14 cellular contexts compared by ENCODE assay signal in genomic region chr7:106215868-106216516, GRCh38.
A peak's percentile ranks its signal among the peaks of the same experiment; 100 is the strongest.
DNase-seq lines count a peak whose midpoint lies in the region; ATAC-seq, FAIRE-seq and TF ChIP-seq lines count a peak whose summit lies in the region.
"Had no signal": no experiment of that assay in that cellular context is flagged by ENCODE, and none has a peak within 500 bp of the region (broad histone marks: within the 10 kb centered on the region; RNA-seq: fewer than 3 reads in every experiment).

No MANE protein-coding gene starts in this region.

- no peak overlapping the region for H3K4me3 Mint-ChIP-seq in activated CD8-positive, alpha-beta memory T cell treated with anti-CD3 and anti-CD28 coated beads, Interleukin-2, amount 10 ng/mL, durations not matched to agents 7 days and 5 days
- H3K4me3 Mint-ChIP-seq: activated CD4-positive, alpha-beta memory T cell treated with anti-CD3 and anti-CD28 coated beads, Interleukin-2, amount 10 ng/mL, durations not matched to agents 7 days and 5 days; central memory CD8-positive, alpha-beta T cell had no signal

- H3K36me3 Mint-ChIP-seq in activated CD8-positive, alpha-beta memory T cell treated with anti-CD3 and anti-CD28 coated beads, Interleukin-2, amount 10 ng/mL, durations not matched to agents 7 days and 5 days, result peaks cover 4% of the 10 kb centered on the region

- H3K27me3 ChIP-seq in left ventricle myocardium inferior (ENCODE audit: low read depth), result no peaks in the 10 kb centered on the region
- no peaks in the 10 kb centered on the region for H3K27me3 ChIP-seq in esophagus muscularis mucosa
- H3K27me3 ChIP-seq in pancreas, result no peaks in the 10 kb centered on the region
- H3K27me3 ChIP-seq in uterus, result no peaks in the 10 kb centered on the region

- no peak for ATAC-seq in left ventricle myocardium superior
- no peak for ATAC-seq in pancreas
- ATAC-seq in GM18502 (IDR thresholded peaks at IDR 0.05; ENCODE audit: poor library complexity, unreplicated experiment), result no peak
- no peak for ATAC-seq in activated CD8-positive, alpha-beta memory T cell treated with anti-CD3 and anti-CD28 coated beads, Interleukin-2, amount 10 ng/mL, durations not matched to agents 7 days and 5 days

- CTCF ChIA-PET in activated CD8-positive, alpha-beta memory T cell treated with anti-CD3 and anti-CD28 coated beads, Interleukin-2, amount 10 ng/mL, durations not matched to agents 7 days and 5 days (lab: Charles Lee), result no interaction called here

- TF ChIP-seq POLR2A in esophagus muscularis mucosa (IDR thresholded peaks at IDR 0.05; ENCODE audit: low read depth) (no peak), uterus (IDR thresholded peaks at IDR 0.05) (no peak)

- peaks cover 45% of the 10 kb centered on the region for H3K4me1 ChIP-seq in left ventricle myocardium inferior
- H3K4me1 ChIP-seq in esophagus muscularis mucosa, result peaks cover 28 to 37% (median 35%) of the 10 kb centered on the region in 4 donors
- H3K4me1 ChIP-seq in pancreas, result peaks cover 12 to 18% (median 15%) of the 10 kb centered on the region in 3 donors
- peaks cover 0 to 6% of the 10 kb centered on the region in 2 donors for H3K4me1 ChIP-seq in uterus

- TF ChIP-seq EP300 in esophagus muscularis mucosa (IDR thresholded peaks at IDR 0.05), result no peak

- H3K27ac Mint-ChIP-seq in activated CD8-positive, alpha-beta memory T cell treated with anti-CD3 and anti-CD28 coated beads, Interleukin-2, amount 10 ng/mL, durations not matched to agents 7 days and 5 days, result no peak overlapping the region
- H3K27ac Mint-ChIP-seq: activated CD4-positive, alpha-beta memory T cell treated with anti-CD3 and anti-CD28 coated beads, Interleukin-2, amount 10 ng/mL, durations not matched to agents 7 days and 5 days had no signal

- no peak for FAIRE-seq in pancreas (lab: Jason Lieb, UNC)

- H3K9me3 Mint-ChIP-seq in activated CD8-positive, alpha-beta memory T cell treated with anti-CD3 and anti-CD28 coated beads, Interleukin-2, amount 10 ng/mL, durations not matched to agents 7 days and 5 days (ENCODE audit: low read depth), result no peaks in the 10 kb centered on the region
- H3K9me3 Mint-ChIP-seq: activated CD4-positive, alpha-beta memory T cell treated with anti-CD3 and anti-CD28 coated beads, Interleukin-2, amount 10 ng/mL, durations not matched to agents 7 days and 5 days; central memory CD8-positive, alpha-beta T cell had no signal

- TF ChIP-seq CTCF in left ventricle myocardium inferior (IDR thresholded peaks at IDR 0.05; ENCODE audit: borderline replicate concordance) (no peak), esophagus muscularis mucosa (IDR thresholded peaks at IDR 0.05) (no peak), pancreas (IDR thresholded peaks at IDR 0.05) (no peak), uterus (IDR thresholded peaks at IDR 0.05) (no peak)

- peaks cover 50% of the 10 kb centered on the region for H3K27me3 Mint-ChIP-seq in activated CD8-positive, alpha-beta memory T cell treated with anti-CD3 and anti-CD28 coated beads, Interleukin-2, amount 10 ng/mL, durations not matched to agents 7 days and 5 days

- peaks cover 6% of the 10 kb centered on the region for H3K4me1 Mint-ChIP-seq in activated CD8-positive, alpha-beta memory T cell treated with anti-CD3 and anti-CD28 coated beads, Interleukin-2, amount 10 ng/mL, durations not matched to agents 7 days and 5 days
- H3K4me1 Mint-ChIP-seq: activated CD4-positive, alpha-beta memory T cell treated with anti-CD3 and anti-CD28 coated beads, Interleukin-2, amount 10 ng/mL, durations not matched to agents 7 days and 5 days; central memory CD8-positive, alpha-beta T cell had no signal

- 56% methylated on average over 8 of the region's 8 CpGs for WGBS in esophagus muscularis mucosa
- WGBS in pancreas, 2 donors, result 82 to 90% methylated on average over 8 of the region's 8 CpGs

- DNase-seq in left ventricle myocardium inferior (no peak), left ventricle myocardium superior (no peak), esophagus muscularis mucosa (ENCODE audit: extremely low spot score) (no peak), pancreas (no peak), uterus (no peak), HCEC 1CT (no peak)
- no peak for DNase-seq in activated CD8-positive, alpha-beta memory T cell treated with anti-CD3 and anti-CD28 coated beads, Interleukin-2, amount 10 ng/mL, durations not matched to agents 7 days and 5 days
- DNase-seq: activated CD4-positive, alpha-beta memory T cell treated with anti-CD3 and anti-CD28 coated beads, Interleukin-2, amount 10 ng/mL, durations not matched to agents 7 days and 5 days; NCI-H1105 treated with DMSO at 0.1 percent for 48 hours; NCI-H510A treated with DMSO at 0.1 percent for 48 hours; RPMI8226; T-helper 9 cell had no signal

- no peaks in the 10 kb centered on the region for H3K36me3 ChIP-seq in left ventricle myocardium inferior
- no peaks in the 10 kb centered on the region for H3K36me3 ChIP-seq in esophagus muscularis mucosa
- H3K36me3 ChIP-seq in pancreas, result no peaks in the 10 kb centered on the region
- no peaks in the 10 kb centered on the region for H3K36me3 ChIP-seq in uterus

- H3K4me3 ChIP-seq in left ventricle myocardium inferior (peak overlapping the region; percentile 51), esophagus muscularis mucosa (no peak overlapping the region), pancreas (no peak overlapping the region), uterus (no peak overlapping the region)

- intact Hi-C loops in left ventricle myocardium inferior (cut with micrococcal nuclease) (loop anchor here (5.0 kb wide), 1 partner anchor 34 kb away; no protein-coding TSS in a partner anchor), left ventricle myocardium superior (cut with micrococcal nuclease) (no loop called here), esophagus muscularis mucosa (cut with DNase I) (no loop called here), pancreas (cut with DNase I) (no loop called here), uterus (cut with DNase I; ENCODE audit: low total_unique reads) (no loop called here)

- H3K27ac ChIP-seq in left ventricle myocardium inferior (replicated peaks) (peak overlapping the region; percentile 97), esophagus muscularis mucosa (replicated peaks in 1 of 4) (peak overlapping the region; percentile 73 to 80 (median 76)), pancreas (peak overlapping the region in 3 of 4 donors; percentile 59 to 77 (median 73)), uterus (peak overlapping the region; percentile 76 to 85)

- H3K9me3 ChIP-seq in left ventricle myocardium inferior (replicated peaks) (peaks cover 9% of the 10 kb centered on the region), esophagus muscularis mucosa (no peaks in the 10 kb centered on the region), pancreas (no peaks in the 10 kb centered on the region), uterus (no peaks in the 10 kb centered on the region)
